In genomic region chr1:200668514-200669313, GRCh38 we compare ENCODE assay signal across 8 cellular contexts. TPM values are rescaled to one million over a fixed set of nuclear protein-coding genes. Genes with fewer than 3 reads are reported as not detected.
DNase-seq lines count a peak whose midpoint lies in the region; ATAC-seq, FAIRE-seq and TF ChIP-seq lines count a peak whose summit lies in the region.

No MANE protein-coding gene starts in this region.

- TF ChIP-seq RAD21 in A549 (conservative IDR thresholded peaks at IDR 0.05 in 1 of 2, IDR thresholded peaks at IDR 0.05 in 1 of 2), result no peak

- peaks cover 47% of the 10 kb centered on the region for H3K4me1 Mint-ChIP-seq in MCF 10A (ENCODE audit: insufficient read depth, unreplicated experiment)

- WGBS in A549 (ENCODE audit: missing lambda C conversion rate), result 24% methylated on average over 7 of the region's 7 CpGs

- TF ChIP-seq CTCF in A549 (IDR thresholded peaks at IDR 0.05), result no peak
- no peak for TF ChIP-seq CTCF in MCF 10A (IDR thresholded peaks at IDR 0.05; ENCODE audit: unreplicated experiment)

- ATAC-seq in A549, result no peak
- ATAC-seq in HG03342 (IDR thresholded peaks at IDR 0.05; ENCODE audit: unreplicated experiment), result no peak

- no peaks in the 10 kb centered on the region for H3K27me3 ChIP-seq in mononuclear cell (ENCODE audit: insufficient read depth, low read length)

- no peak for TF ChIP-seq EP300 in A549 (IDR thresholded peaks at IDR 0.05)

- no peak for TF ChIP-seq POLR2A in A549 (IDR thresholded peaks at IDR 0.05; ENCODE audit: low read length)

- peak overlapping the region; percentile 91 for H3K27ac Mint-ChIP-seq in MCF 10A (ENCODE audit: low read depth, unreplicated experiment)

- CTCF ChIA-PET in A549 (lab: Yijun Ruan, JAX) (interaction anchor here (1.0 to 2.1 kb wide), 9 partner anchors 12 to 134 kb away, joined by 3 to 11 read pairs (median 4); no protein-coding TSS in a partner anchor), MCF 10A (lab: Yijun Ruan, JAX) (interaction anchor here (0.6 to 5.2 kb wide), 16 partner anchors 9 to 1289 kb away, joined by 3 to 41 read pairs (median 4); partner anchors contain the start of genes CAMSAP2 and KIF14)

- intact Hi-C loops in MCF 10A (cut with micrococcal nuclease), result loop anchor here (1.0 kb wide), 3 partner anchors 43 to 375 kb away; no protein-coding TSS in a partner anchor

- H3K4me3 Mint-ChIP-seq in MCF 10A (ENCODE audit: unreplicated experiment), result peak overlapping the region; percentile 74

- H3K4me3 ChIP-seq in A549 (peak overlapping the region; percentile 60), mononuclear cell (ENCODE audit: low read length) (peak overlapping the region; percentile 94)

- POLR2A ChIA-PET in A549 (lab: Yijun Ruan, JAX) (interaction anchor here (0.7 to 3.0 kb wide), 20 partner anchors 9 to 780 kb away, joined by 3 to 71 read pairs (median 6); partner anchors contain the start of genes CAMSAP2 and KIF14), MCF 10A (lab: Yijun Ruan, JAX) (interaction anchor here (0.6 to 10.1 kb wide), 40 partner anchors 10 to 1419 kb away, joined by 3 to 230 read pairs (median 12); partner anchors contain the start of genes CAMSAP2, INAVA and KIF14)

- BruUV-seq in MCF 10A (replicated peaks; lab: Mats Ljungman, UMichigan), result TSS peak; percentile 85

- no peak for FAIRE-seq in A549 (lab: Jason Lieb, UNC)

- H3K27ac ChIP-seq in A549, result peak overlapping the region; percentile 98 to 99

- H3K27me3 Mint-ChIP-seq in MCF 10A (ENCODE audit: insufficient read depth, unreplicated experiment), result no peaks in the 10 kb centered on the region

- H3K4me1 ChIP-seq in A549 (peaks cover 14% of the 10 kb centered on the region), mononuclear cell (ENCODE audit: insufficient read depth, low read length) (peaks cover 24% of the 10 kb centered on the region)

- no peaks in the 10 kb centered on the region for H3K9me3 ChIP-seq in A549
- no peaks in the 10 kb centered on the region for H3K9me3 ChIP-seq in mononuclear cell (ENCODE audit: low read depth, low read length)

- peak overlapping the region; percentile 79 for H3K4me2 ChIP-seq in A549

- no peak for DNase-seq in A549 (ENCODE audit: low read depth in 1 of 2, low spot score in 1 of 2)
- peak; percentile 19 for DNase-seq in HT-29 (ENCODE audit: low spot score)
- peak; percentile 26 for DNase-seq in MCF 10A (ENCODE audit: unreplicated experiment)
- DNase-seq in NCI-H2029 treated with DMSO at 0.1 percent for 48 hours (lab: John Stamatoyannopoulos, UW), result no peak
- no peak for DNase-seq in middle frontal gyrus (ENCODE audit: extremely low spot score, low spot score)
- no peak for DNase-seq in SKM-1 treated with dmso at 0.1 percent for 144 hours (lab: John Stamatoyannopoulos, UW; ENCODE audit: unreplicated experiment)

- H3K36me3 Mint-ChIP-seq in MCF 10A (ENCODE audit: insufficient read depth, unreplicated experiment), result peaks cover 33% of the 10 kb centered on the region

- H3K9me3 Mint-ChIP-seq in MCF 10A (ENCODE audit: unreplicated experiment), result no peaks in the 10 kb centered on the region

TF ChIP-seq in A549, 52 proteins besides CTCF, POLR2A, EP300 and RAD21:
- no peak for TF ChIP-seq PHF8 (IDR thresholded peaks at IDR 0.05; ENCODE audit: borderline replicate concordance, low read depth)
- TF ChIP-seq TFCP2L1 (CRISPR knock-in tag; IDR thresholded peaks at IDR 0.05), result no peak
- no peak for TF ChIP-seq RFX5 (IDR thresholded peaks at IDR 0.05)
- no peak for TF ChIP-seq ESRRA (IDR thresholded peaks at IDR 0.05; ENCODE audit: borderline replicate concordance, low read length)
- TF ChIP-seq FOXS1 (CRISPR knock-in tag; IDR thresholded peaks at IDR 0.05), result no peak
- no peak for TF ChIP-seq GATA3 (IDR thresholded peaks at IDR 0.05; ENCODE audit: borderline replicate concordance)
- no peak for TF ChIP-seq FOSB (CRISPR knock-in tag; IDR thresholded peaks at IDR 0.05)
- no peak for TF ChIP-seq CHD2 (IDR thresholded peaks at IDR 0.05; ENCODE audit: low read length, partially characterized antibody)
- no peak for TF ChIP-seq ELK1 (IDR thresholded peaks at IDR 0.05; ENCODE audit: low read depth, low read length)
- TF ChIP-seq, protein P1, sequence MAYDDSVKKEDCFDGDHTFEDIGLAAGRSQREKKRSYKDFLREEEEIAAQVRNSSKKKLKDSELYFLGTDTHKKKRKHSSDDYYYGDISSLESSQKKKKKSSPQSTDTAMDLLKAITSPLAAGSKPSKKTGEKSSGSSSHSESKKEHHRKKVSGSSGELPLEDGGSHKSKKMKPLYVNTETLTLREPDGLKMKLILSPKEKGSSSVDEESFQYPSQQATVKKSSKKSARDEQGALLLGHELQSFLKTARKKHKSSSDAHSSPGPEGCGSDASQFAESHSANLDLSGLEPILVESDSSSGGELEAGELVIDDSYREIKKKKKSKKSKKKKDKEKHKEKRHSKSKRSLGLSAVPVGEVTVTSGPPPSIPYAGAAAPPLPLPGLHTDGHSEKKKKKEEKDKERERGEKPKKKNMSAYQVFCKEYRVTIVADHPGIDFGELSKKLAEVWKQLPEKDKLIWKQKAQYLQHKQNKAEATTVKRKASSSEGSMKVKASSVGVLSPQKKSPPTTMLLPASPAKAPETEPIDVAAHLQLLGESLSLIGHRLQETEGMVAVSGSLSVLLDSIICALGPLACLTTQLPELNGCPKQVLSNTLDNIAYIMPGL (CRISPR knock-in tag; IDR thresholded peaks at IDR 0.05; ENCODE audit: borderline replicate concordance), result no peak
- no peak for TF ChIP-seq CEBPB (IDR thresholded peaks at IDR 0.05)
- TF ChIP-seq RARB (CRISPR knock-in tag; IDR thresholded peaks at IDR 0.05), result no peak

RNA-seq across cellular contexts. Expression of gene DDX59, which starts 1.0 kb away (rescaled TPM):
- polyA plus RNA-seq in A549 (2011; rRNA removed) (28.7 and 42.9 TPM in 2 replicates), A549 (2017; fragmentation: RNase III; extraction: RNeasy Plus Mini Kit Qiagen cat#74134 plus additional on column Dnase treatment) (16.0 to 16.6 TPM (median 16.3 TPM) in 3 replicates)
- polyA plus RNA-seq in A549 (2012; cell fraction: cytosol; rRNA removed), result 9.3 and 9.9 TPM in 2 replicates
- polyA plus RNA-seq in A549 (2012; cell fraction: nucleus; rRNA removed), result 4.6 and 9.1 TPM in 2 replicates
- 20.9 and 23.3 TPM in 2 replicates for polyA minus RNA-seq in A549 (2011; rRNA and poly(A)+ RNA removed)
- total RNA-seq in HT-29 (2014; rRNA removed; shearing (Covaris generic)), result 7.1 and 8.3 TPM in 2 replicates
- total RNA-seq in MCF 10A (2022) (36.6 and 50.7 TPM in 2 replicates), mononuclear cell (16.7 TPM)

RNA-seq across cellular contexts. Expression of gene KIF14, which starts 48.2 kb away (rescaled TPM):
- 13.5 and 20.4 TPM in 2 replicates for polyA plus RNA-seq in A549 (2011; rRNA removed)
- 3.6 and 3.8 TPM in 2 replicates for polyA plus RNA-seq in A549 (2012; cell fraction: cytosol; rRNA removed)
- 2.9 and 4.2 TPM in 2 replicates for polyA plus RNA-seq in A549 (2012; cell fraction: nucleus; rRNA removed)
- 12.3 to 13.3 TPM (median 13.0 TPM) in 3 replicates for polyA plus RNA-seq in A549 (2017; fragmentation: RNase III; extraction: RNeasy Plus Mini Kit Qiagen cat#74134 plus additional on column Dnase treatment)
- 4.7 TPM in 2 replicates for polyA minus RNA-seq in A549 (2011; rRNA and poly(A)+ RNA removed)
- total RNA-seq in HT-29 (2014; rRNA removed; shearing (Covaris generic)), result 5.6 and 6.2 TPM in 2 replicates
- total RNA-seq in MCF 10A (2022), result 13.4 and 25.5 TPM in 2 replicates
- 0.73 TPM for total RNA-seq in mononuclear cell

Comparison
In these comparisons a context has a peak if more than half of its experiments do, and no peak if none do; other contexts are left out.
1. DNase-seq: peak in HT-29 (single experiment) and MCF 10A (single experiment); none in A549 (0 of 2), NCI-H2029 treated with DMSO at 0.1 percent for 48 hours (single experiment), middle frontal gyrus (single experiment) and SKM-1 treated with dmso at 0.1 percent for 144 hours (single experiment).